ENCODE assay signal across 17 cellular contexts in the genomic region with DNA sequence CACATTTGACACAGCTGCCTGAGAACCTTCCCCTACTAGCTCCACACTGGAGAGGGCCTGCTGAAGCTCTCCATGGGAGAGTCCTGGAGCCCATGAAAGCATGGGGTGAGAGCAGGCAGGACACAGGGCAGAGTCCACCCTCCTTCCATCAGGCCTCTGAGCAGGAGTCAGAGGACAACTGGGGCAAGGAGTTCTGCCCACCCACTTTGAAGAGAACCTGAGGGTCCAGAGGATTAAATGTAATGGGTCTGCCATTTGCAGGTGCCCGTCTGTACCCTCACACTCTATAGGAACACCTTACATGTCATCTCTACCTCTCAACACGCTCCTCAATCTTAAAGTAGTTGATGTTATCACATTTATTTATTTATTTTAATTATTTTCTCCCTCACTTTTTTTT. TPM values are rescaled to one million over a fixed set of nuclear protein-coding genes. Genes with fewer than 3 reads are reported as not detected.
A peak's percentile ranks its signal among the peaks of the same experiment; 100 is the strongest.
DNase-seq lines count a peak whose midpoint lies in the region; ATAC-seq, FAIRE-seq and TF ChIP-seq lines count a peak whose summit lies in the region.
"Had no signal": no experiment of that assay in that cellular context is flagged by ENCODE, and none has a peak within 500 bp of the region (broad histone marks: within the 10 kb centered on the region; RNA-seq: fewer than 3 reads in every experiment).

No MANE protein-coding gene starts in this region.

- H3K27ac Mint-ChIP-seq in activated naive CD8-positive, alpha-beta T cell treated with anti-CD3 and anti-CD28 coated beads, Interleukin-2, amount 10 ng/mL, durations not matched to agents 7 days and 5 days, result no peak overlapping the region
- H3K27ac Mint-ChIP-seq in activated naive CD8-positive, alpha-beta T cell treated with anti-CD3 and anti-CD28 coated beads for 36 hours, result no peak overlapping the region
- H3K27ac Mint-ChIP-seq: CD4-positive, alpha-beta T cell had no signal

- FAIRE-seq in kidney (lab: Jason Lieb, UNC), result no peak
- FAIRE-seq: GM18507, H54 had no signal

- intact Hi-C loops in kidney (cut with DNase I) (no loop called here), upper lobe of right lung (cut with DNase I) (no loop called here)

- H3K9me3 ChIP-seq in Peyer's patch (peaks cover 0 to 10% (median 4%) of the 10 kb centered on the region in 4 donors), kidney (ENCODE audit: control insufficient read depth in 1 of 2, low read length in 2 of 2) (peaks cover 0 to 6% of the 10 kb centered on the region in 2 donors), upper lobe of right lung (peaks cover 10% of the 10 kb centered on the region)

- peak; percentile 12 for DNase-seq in activated naive CD8-positive, alpha-beta T cell treated with anti-CD3 and anti-CD28 coated beads, Interleukin-2, amount 10 ng/mL, durations not matched to agents 7 days and 5 days
- no peak for DNase-seq in activated naive CD8-positive, alpha-beta T cell treated with anti-CD3 and anti-CD28 coated beads for 36 hours
- peak in 2 of 3 donors; percentile 4 to 7 for DNase-seq in Peyer's patch
- DNase-seq in kidney, result peak; percentile 4
- DNase-seq in upper lobe of right lung, result peak; percentile 7
- no peak for DNase-seq in ecto neural progenitor cell (ENCODE audit: low spot score)
- no peak for DNase-seq in stimulated activated naive CD4-positive, alpha-beta T cell treated with Interleukin-2 at 50 U/mL for 16 hours (lab: John Stamatoyannopoulos, UW)
- DNase-seq: ACHN, Calu3, DMS 273 treated with DMSO at 0.1 percent for 48 hours had no signal

- no peak for TF ChIP-seq POLR2A in Peyer's patch (IDR thresholded peaks at IDR 0.05)

- peaks cover 0 to 6% (median 0%) of the 10 kb centered on the region in 4 donors for H3K4me1 ChIP-seq in Peyer's patch
- H3K4me1 ChIP-seq in kidney (ENCODE audit: control insufficient read depth in 1 of 2, insufficient read depth in 1 of 2, low read depth in 1 of 2, low read length in 2 of 2), result peaks cover 0 to 15% of the 10 kb centered on the region in 2 donors
- no peaks in the 10 kb centered on the region for H3K4me1 ChIP-seq in upper lobe of right lung

- peaks cover 7% of the 10 kb centered on the region for H3K9me3 Mint-ChIP-seq in activated naive CD8-positive, alpha-beta T cell treated with anti-CD3 and anti-CD28 coated beads, Interleukin-2, amount 10 ng/mL, durations not matched to agents 7 days and 5 days
- peaks cover 10% of the 10 kb centered on the region for H3K9me3 Mint-ChIP-seq in activated naive CD8-positive, alpha-beta T cell treated with anti-CD3 and anti-CD28 coated beads for 36 hours
- H3K9me3 Mint-ChIP-seq: CD4-positive, alpha-beta T cell had no signal

- H3K27me3 ChIP-seq in Peyer's patch (no peaks in the 10 kb centered on the region), upper lobe of right lung (no peaks in the 10 kb centered on the region)
- H3K27me3 ChIP-seq: BLaER1 treated with 17β-estradiol and CSF1 and Interleukin-3, amounts not matched to agents 10 nM and 100 nM had no signal

- no peaks in the 10 kb centered on the region for H3K36me3 ChIP-seq in Peyer's patch
- no peaks in the 10 kb centered on the region for H3K36me3 ChIP-seq in kidney (ENCODE audit: control insufficient read depth in 1 of 2, insufficient read depth in 2 of 2, low read length in 2 of 2)
- H3K36me3 ChIP-seq in upper lobe of right lung, result no peaks in the 10 kb centered on the region

- TF ChIP-seq CTCF in Peyer's patch (IDR thresholded peaks at IDR 0.05) (no peak), kidney (IDR thresholded peaks at IDR 0.05; ENCODE audit: borderline replicate concordance, extremely low read depth, insufficient read depth) (no peak), upper lobe of right lung (IDR thresholded peaks at IDR 0.05) (no peak)

- no peaks in the 10 kb centered on the region for H3K27me3 Mint-ChIP-seq in activated naive CD8-positive, alpha-beta T cell treated with anti-CD3 and anti-CD28 coated beads, Interleukin-2, amount 10 ng/mL, durations not matched to agents 7 days and 5 days
- H3K27me3 Mint-ChIP-seq in activated naive CD8-positive, alpha-beta T cell treated with anti-CD3 and anti-CD28 coated beads for 36 hours, result no peaks in the 10 kb centered on the region
- H3K27me3 Mint-ChIP-seq: CD4-positive, alpha-beta T cell had no signal

- no peak overlapping the region for H3K4me3 Mint-ChIP-seq in activated naive CD8-positive, alpha-beta T cell treated with anti-CD3 and anti-CD28 coated beads, Interleukin-2, amount 10 ng/mL, durations not matched to agents 7 days and 5 days
- no peak overlapping the region for H3K4me3 Mint-ChIP-seq in activated naive CD8-positive, alpha-beta T cell treated with anti-CD3 and anti-CD28 coated beads for 36 hours
- H3K4me3 Mint-ChIP-seq: CD4-positive, alpha-beta T cell had no signal

- no peaks in the 10 kb centered on the region for H3K36me3 Mint-ChIP-seq in activated naive CD8-positive, alpha-beta T cell treated with anti-CD3 and anti-CD28 coated beads, Interleukin-2, amount 10 ng/mL, durations not matched to agents 7 days and 5 days
- H3K36me3 Mint-ChIP-seq in activated naive CD8-positive, alpha-beta T cell treated with anti-CD3 and anti-CD28 coated beads for 36 hours, result peaks cover 9% of the 10 kb centered on the region

- H3K9ac ChIP-seq in kidney (ENCODE audit: low read length in 2 of 2), result no peak overlapping the region
- H3K9ac ChIP-seq: BLaER1 treated with 17β-estradiol and CSF1 and Interleukin-3, amounts not matched to agents 10 nM and 100 nM had no signal

- no peak overlapping the region for H3K4me3 ChIP-seq in Peyer's patch
- H3K4me3 ChIP-seq in kidney (ENCODE audit: low read length in 2 of 2), result no peak overlapping the region
- H3K4me3 ChIP-seq in upper lobe of right lung, result no peak overlapping the region

- H3K27ac ChIP-seq in Peyer's patch, result no peak overlapping the region
- no peak overlapping the region for H3K27ac ChIP-seq in kidney (ENCODE audit: low read depth in 2 of 2, low read length in 2 of 2)
- no peak overlapping the region for H3K27ac ChIP-seq in upper lobe of right lung
- H3K27ac ChIP-seq: BLaER1 treated with 17β-estradiol and CSF1 and Interleukin-3, amounts not matched to agents 10 nM and 100 nM had no signal

- H3K4me1 Mint-ChIP-seq in activated naive CD8-positive, alpha-beta T cell treated with anti-CD3 and anti-CD28 coated beads, Interleukin-2, amount 10 ng/mL, durations not matched to agents 7 days and 5 days, result no peaks in the 10 kb centered on the region
- H3K4me1 Mint-ChIP-seq in activated naive CD8-positive, alpha-beta T cell treated with anti-CD3 and anti-CD28 coated beads for 36 hours, result no peaks in the 10 kb centered on the region

- POLR2A ChIA-PET in activated naive CD8-positive, alpha-beta T cell treated with anti-CD3 and anti-CD28 coated beads, Interleukin-2, amount 10 ng/mL, durations not matched to agents 7 days and 5 days (lab: Charles Lee), result no interaction called here

- no peak for ATAC-seq in activated naive CD8-positive, alpha-beta T cell treated with anti-CD3 and anti-CD28 coated beads, Interleukin-2, amount 10 ng/mL, durations not matched to agents 7 days and 5 days (ENCODE audit: low read depth)
- no peak for ATAC-seq in upper lobe of right lung
- ATAC-seq: HCT116 had no signal

RNA-seq across cellular contexts. Expression of a gene that starts 10.4 kb away (rescaled TPM):
- total RNA-seq in activated naive CD8-positive, alpha-beta T cell treated with anti-CD3 and anti-CD28 coated beads, Interleukin-2, amount 10 ng/mL, durations not matched to agents 7 days and 5 days, result under 1 TPM; 0.17 to 0.26 TPM
- total RNA-seq in activated naive CD8-positive, alpha-beta T cell treated with anti-CD3 and anti-CD28 coated beads for 36 hours, result under 1 TPM; 0.29 to 0.30 TPM
- total RNA-seq in Peyer's patch (under 1 TPM in 3 of 4 donors, not detected in 1; 0.28 to 0.67 (median 0.53) TPM), kidney (1.4 TPM), upper lobe of right lung (0.14 TPM)
- polyA plus RNA-seq in kidney (ENCODE audit: insufficient read depth, low read depth, low replicate concordance), result 4.8 TPM
- total RNA-seq: A172, Calu3, Daoy had no signal

RNA-seq across cellular contexts. Expression of a gene that starts 32.3 kb away (rescaled TPM):
- 10 to 100 TPM; 12.2 to 14.7 TPM for total RNA-seq in activated naive CD8-positive, alpha-beta T cell treated with anti-CD3 and anti-CD28 coated beads, Interleukin-2, amount 10 ng/mL, durations not matched to agents 7 days and 5 days
- 10 to 100 TPM; 22.1 to 23.3 TPM for total RNA-seq in activated naive CD8-positive, alpha-beta T cell treated with anti-CD3 and anti-CD28 coated beads for 36 hours
- total RNA-seq in Peyer's patch (not detected), kidney (not detected), upper lobe of right lung (not detected)
- polyA plus RNA-seq in kidney (ENCODE audit: insufficient read depth, low read depth, low replicate concordance), result not detected
- total RNA-seq: A172, Calu3, Daoy had no signal

RNA-seq across cellular contexts. Expression of a gene that starts 39.2 kb away (rescaled TPM):
- total RNA-seq in activated naive CD8-positive, alpha-beta T cell treated with anti-CD3 and anti-CD28 coated beads, Interleukin-2, amount 10 ng/mL, durations not matched to agents 7 days and 5 days, result 10 to 100 TPM; 47.7 to 50.2 TPM
- 100 to 1,000 TPM; 274 to 279 TPM for total RNA-seq in activated naive CD8-positive, alpha-beta T cell treated with anti-CD3 and anti-CD28 coated beads for 36 hours
- total RNA-seq in Peyer's patch (10 to 100 TPM in 1 of 4 donors, 1 to 10 TPM in 3; 2.7 to 28.1 (median 5.6) TPM), kidney (11.8 TPM), upper lobe of right lung (4.4 TPM)
- 5.6 TPM for polyA plus RNA-seq in kidney (ENCODE audit: insufficient read depth, low read depth, low replicate concordance)

Comparison
In these comparisons a context has a peak if more than half of its experiments do, and no peak if none do; other contexts are left out.
1. DNase-seq: peak in activated naive CD8-positive, alpha-beta T cell treated with anti-CD3 and anti-CD28 coated beads, Interleukin-2, amount 10 ng/mL, durations not matched to agents 7 days and 5 days (single experiment), Peyer's patch (2 of 3), kidney (single experiment) and upper lobe of right lung (single experiment); none in activated naive CD8-positive, alpha-beta T cell treated with anti-CD3 and anti-CD28 coated beads for 36 hours (single experiment), ecto neural progenitor cell (single experiment) and stimulated activated naive CD4-positive, alpha-beta T cell treated with Interleukin-2 at 50 U/mL for 16 hours (single experiment).
2. RNA of a gene that starts 39.2 kb away (total RNA-seq): 274 to 279 TPM in activated naive CD8-positive, alpha-beta T cell treated with anti-CD3 and anti-CD28 coated beads for 36 hours; 47.7 to 50.2 TPM in activated naive CD8-positive, alpha-beta T cell treated with anti-CD3 and anti-CD28 coated beads, Interleukin-2, amount 10 ng/mL, durations not matched to agents 7 days and 5 days, 11.8 TPM in kidney (single experiment), 2.7 to 28.1 TPM in Peyer's patch and 4.4 TPM in upper lobe of right lung (single experiment); every median in the first group is over 4 times any median in the second.
3. RNA of a gene that starts 32.3 kb away (total RNA-seq): 22.1 to 23.3 TPM in activated naive CD8-positive, alpha-beta T cell treated with anti-CD3 and anti-CD28 coated beads for 36 hours and 12.2 to 14.7 TPM in activated naive CD8-positive, alpha-beta T cell treated with anti-CD3 and anti-CD28 coated beads, Interleukin-2, amount 10 ng/mL, durations not matched to agents 7 days and 5 days; not detected in upper lobe of right lung (single experiment), not detected in Peyer's patch and not detected in kidney (single experiment); every median in the first group is over 4 times any median in the second.